In the genomic region with DNA sequence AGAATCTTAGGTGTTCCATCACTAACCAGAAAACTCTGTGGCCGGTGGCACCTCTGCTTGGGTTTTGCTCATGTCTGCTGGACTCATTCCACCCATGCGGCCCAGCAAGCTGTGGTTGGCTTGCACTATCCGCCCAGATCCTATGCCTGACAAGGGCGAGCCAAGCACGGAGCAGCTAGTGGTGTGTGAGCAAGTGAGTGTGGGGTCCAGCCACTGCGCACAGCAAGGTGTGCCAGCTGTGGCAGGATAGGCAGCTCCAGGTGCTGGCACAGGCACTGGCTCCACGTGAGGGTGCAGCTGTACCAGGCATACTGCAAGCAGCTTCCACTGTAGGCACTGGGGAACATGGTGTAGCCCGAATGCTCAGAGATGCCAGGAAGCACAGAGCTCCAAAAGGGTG, we compare ENCODE assay signal across 27 cellular contexts.
"Had no signal": no experiment of that assay in that cellular context is flagged by ENCODE, and none has a peak within 500 bp of the region (broad histone marks: within the 10 kb centered on the region; RNA-seq: fewer than 3 reads in every experiment).

No MANE protein-coding gene starts in this region.

- H3K4me3 ChIP-seq: coronary artery, dorsolateral prefrontal cortex had no signal

- H3K27me3 ChIP-seq: brain microvascular endothelial cell, dorsolateral prefrontal cortex had no signal

- DNase-seq: activated CD4-positive, alpha-beta memory T cell treated with anti-CD3 and anti-CD28 coated beads for 36 hours; activated CD4-positive, alpha-beta T cell treated with anti-CD3 and anti-CD28 coated beads for 36 hours; activated CD4-positive, alpha-beta T cell treated with anti-CD3 and anti-CD28 coated beads, Interleukin-2, amount 10 ng/mL, durations not matched to agents 24 days and 14 days; activated CD4-positive, CD25-positive, alpha-beta regulatory T cell; activated CD4-positive, CD25-positive, alpha-beta regulatory T cell treated with anti-CD3 and anti-CD28 coated beads, Interleukin-2, amount 50 U/mL, for 72 hours; activated CD8-positive, alpha-beta memory T cell treated with anti-CD3 and anti-CD28 coated beads, Interleukin-2, amount 10 ng/mL, durations not matched to agents 7 days and 5 days; activated CD8-positive, alpha-beta memory T cell treated with anti-CD3 and anti-CD28 coated beads, Interleukin-2, amount 50 U/mL, for 4 hours; activated CD8-positive, alpha-beta T cell treated with anti-CD3 and anti-CD28 coated beads, Interleukin-2, amount 10 ng/mL, durations not matched to agents 7 days and 5 days; activated gamma-delta T cell; activated naive CD4-positive, alpha-beta T cell; activated naive CD4-positive, alpha-beta T cell treated with anti-CD3 and anti-CD28 coated beads, Interleukin-2, amount 10 ng/mL, durations not matched to agents 7 days and 5 days; activated T-cell treated with anti-CD3 and anti-CD28 coated beads, Interleukin-2, amount 50 U/mL, for 24 hours; activated T-cell treated with anti-CD3 and anti-CD28 coated beads, Interleukin-2, amount 50 U/mL, for 72 hours; amniotic stem cell; anterior cingulate cortex; brain microvascular endothelial cell; dorsolateral prefrontal cortex; effector memory CD4-positive, alpha-beta T cell; endodermal cell; foreskin fibroblast; glutamatergic neuron; T-helper 1 cell; T-helper 17 cell had no signal

- H3K36me3 ChIP-seq: brain microvascular endothelial cell had no signal

- H3K27ac ChIP-seq: brain microvascular endothelial cell, coronary artery, dorsolateral prefrontal cortex had no signal

- FAIRE-seq: astrocyte, frontal cortex had no signal

- ATAC-seq: activated CD4-positive, alpha-beta T cell treated with anti-CD3 and anti-CD28 coated beads for 36 hours; activated CD8-positive, alpha-beta memory T cell treated with anti-CD3 and anti-CD28 coated beads, Interleukin-2, amount 10 ng/mL, durations not matched to agents 7 days and 5 days; activated CD8-positive, alpha-beta T cell treated with anti-CD3 and anti-CD28 coated beads, Interleukin-2, amount 10 ng/mL, durations not matched to agents 7 days and 5 days; activated T-cell treated with anti-CD3 and anti-CD28 coated beads, Interleukin-2, amount 50 U/mL, for 72 hours; esophagus mucosa; T-helper 17 cell had no signal
